22 cellular contexts compared by ENCODE assay signal in genomic region chr6:112362827-112363565, GRCh38. TPM values are rescaled to one million over a fixed set of nuclear protein-coding genes. Genes with fewer than 3 reads are reported as not detected.
"Had no signal": no experiment of that assay in that cellular context is flagged by ENCODE, and none has a peak within 500 bp of the region (broad histone marks: within the 10 kb centered on the region; RNA-seq: fewer than 3 reads in every experiment).

No MANE protein-coding gene starts in this region.

- H3K4me3 ChIP-seq: pancreas, sigmoid colon, SK-N-MC, spleen, thoracic aorta, upper lobe of left lung had no signal

- ATAC-seq: activated CD4-positive, CD25-positive, alpha-beta regulatory T cell treated with anti-CD3 and anti-CD28 coated beads, Interleukin-2, amount 50 U/mL, for 24 hours; activated CD8-positive, alpha-beta T cell treated with anti-CD3 and anti-CD28 coated beads, Interleukin-2, amount 10 ng/mL, durations not matched to agents 7 days and 5 days; left lobe of liver; pancreas; stimulated activated naive B cell treated with anti-CD40 and anti-IgM and Interleukin-4, amounts not matched to agents 10 μg/mL and 1 μg/mL and 100 μg/mL, for 72 hours had no signal

- H3K4me1 ChIP-seq: pancreas, sigmoid colon, upper lobe of left lung had no signal

- DNase-seq: activated CD4-positive, alpha-beta T cell treated with anti-CD3 and anti-CD28 coated beads, Interleukin-2, amount 10 ng/mL, durations not matched to agents 7 days and 5 days; activated CD8-positive, alpha-beta T cell treated with anti-CD3 and anti-CD28 coated beads, Interleukin-2, amount 10 ng/mL, durations not matched to agents 7 days and 5 days; activated naive CD4-positive, alpha-beta T cell treated with Interleukin-2 at 50 U/mL for 16 hours; activated naive CD8-positive, alpha-beta T cell treated with anti-CD3 and anti-CD28 coated beads, Interleukin-2, amount 10 ng/mL, durations not matched to agents 7 days and 5 days; activated T-cell treated with anti-CD3 and anti-CD28 coated beads, Interleukin-2, amount 50 U/mL, for 24 hours; cerebellar nuclear complex; effector CD8-positive, alpha-beta T cell; glutamatergic neuron; islet precursor cell; sigmoid colon; spleen; stimulated activated CD4-positive, alpha-beta T cell treated with anti-CD3 and anti-CD28 coated beads, Interleukin-4, amount 100 ng/mL, for 4 hours; stimulated activated naive B cell treated with anti-CD40 and anti-IgM and Interleukin-4, amounts not matched to agents 10 μg/mL and 1 μg/mL and 100 μg/mL, for 72 hours; T-helper 1 cell had no signal

- H3K27me3 ChIP-seq: pancreas had no signal

- H3K9me3 ChIP-seq: pancreas, sigmoid colon, thoracic aorta, upper lobe of left lung had no signal

- FAIRE-seq: pancreas had no signal

- H3K27ac ChIP-seq: pancreas, sigmoid colon, SK-N-MC, spleen, thoracic aorta, upper lobe of left lung had no signal

- H3K36me3 ChIP-seq: pancreas, sigmoid colon, spleen, thoracic aorta, upper lobe of left lung had no signal

RNA-seq across cellular contexts. Expression of gene RFPL4B, which starts 15.9 kb away (rescaled TPM):
- total RNA-seq: activated CD4-positive, alpha-beta T cell treated with anti-CD3 and anti-CD28 coated beads, Interleukin-2, amount 10 ng/mL, durations not matched to agents 7 days and 5 days; activated CD8-positive, alpha-beta T cell treated with anti-CD3 and anti-CD28 coated beads, Interleukin-2, amount 10 ng/mL, durations not matched to agents 7 days and 5 days; activated naive CD8-positive, alpha-beta T cell treated with anti-CD3 and anti-CD28 coated beads, Interleukin-2, amount 10 ng/mL, durations not matched to agents 7 days and 5 days; activated T-helper 2 cell treated with anti-CD3 and anti-CD28 coated beads, Interferon-gamma antibody, Interleukin-2, Interleukin-4, amounts not matched to agents 10 μg/mL and 5 μg/mL and 100 μg/mL, durations not matched to agents 14 hours and 24 hours and 36 hours; left lobe of liver; lung microvascular endothelial cell; pancreas; sigmoid colon; spleen had no signal
- polyA plus RNA-seq: pancreas, sigmoid colon, spleen had no signal
